Comparison of ENCODE assay signal across 35 cellular contexts in the genomic region with DNA sequence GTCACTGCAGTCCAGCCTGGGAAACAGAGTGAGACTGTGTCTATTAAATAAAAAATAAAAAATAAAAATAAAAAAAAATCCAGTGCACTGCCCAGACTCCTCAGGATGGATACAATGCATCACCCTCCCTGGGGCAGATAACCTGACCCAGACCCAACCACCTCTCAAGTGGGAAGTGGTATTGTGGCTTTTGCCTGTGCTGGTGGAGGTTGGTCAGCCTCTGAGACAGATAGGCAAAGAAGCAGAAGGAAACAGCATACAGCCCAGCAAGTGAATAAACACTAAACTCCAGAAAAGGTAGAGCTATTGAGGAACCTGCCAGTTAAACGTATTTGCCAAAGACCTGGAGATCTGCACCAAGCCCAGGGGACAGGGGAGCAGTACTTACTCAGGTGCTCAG. TPM values are rescaled to one million over a fixed set of nuclear protein-coding genes. Genes with fewer than 3 reads are reported as not detected.
"Had no signal": no experiment of that assay in that cellular context is flagged by ENCODE, and none has a peak within 500 bp of the region (broad histone marks: within the 10 kb centered on the region; RNA-seq: fewer than 3 reads in every experiment).

No MANE protein-coding gene starts in this region.

- FAIRE-seq: astrocyte, keratinocyte had no signal

- H3K4me1 Mint-ChIP-seq: activated T-helper 17 cell treated with anti-CD3 and anti-CD28 coated beads, Interleukin-2, amount 50 U/mL, for 72 hours; stimulated activated memory B cell treated with anti-CD40 and anti-IgM and Interleukin-4, amounts not matched to agents 10 μg/mL and 1 μg/mL and 100 μg/mL, for 72 hours; stimulated activated naive CD8-positive, alpha-beta T cell treated with anti-CD3 and anti-CD28 coated beads, Interleukin-15, amount 100 ng/mL, for 72 hours had no signal

- ATAC-seq: activated T-cell treated with anti-CD3 and anti-CD28 coated beads, Interleukin-2, amount 50 U/mL, for 4 hours; activated T-helper 17 cell treated with anti-CD3 and anti-CD28 coated beads, Interleukin-2, amount 50 U/mL, for 72 hours; gastroesophageal sphincter; left cardiac atrium; left ventricle myocardium superior; mucosa of descending colon; sciatic nerve; stimulated activated memory B cell treated with anti-CD40 and anti-IgM and Interleukin-4, amounts not matched to agents 10 μg/mL and 1 μg/mL and 100 μg/mL, for 72 hours; stimulated activated naive CD8-positive, alpha-beta T cell treated with anti-CD3 and anti-CD28 coated beads, Interleukin-15, amount 100 ng/mL, for 72 hours had no signal

- H3K27ac Mint-ChIP-seq: activated T-helper 17 cell treated with anti-CD3 and anti-CD28 coated beads, Interleukin-2, amount 50 U/mL, for 72 hours; nephron progenitor cell; progenitor cell of endocrine pancreas; stimulated activated memory B cell treated with anti-CD40 and anti-IgM and Interleukin-4, amounts not matched to agents 10 μg/mL and 1 μg/mL and 100 μg/mL, for 72 hours; stimulated activated naive CD8-positive, alpha-beta T cell treated with anti-CD3 and anti-CD28 coated beads, Interleukin-15, amount 100 ng/mL, for 72 hours had no signal

- H3K9me3 Mint-ChIP-seq: activated T-helper 17 cell treated with anti-CD3 and anti-CD28 coated beads, Interleukin-2, amount 50 U/mL, for 72 hours had no signal

- H3K4me3 Mint-ChIP-seq: activated T-cell treated with anti-CD3 and anti-CD28 coated beads, Interleukin-2, amount 50 U/mL, for 4 hours; activated T-helper 17 cell treated with anti-CD3 and anti-CD28 coated beads, Interleukin-2, amount 50 U/mL, for 72 hours; nephron progenitor cell; stimulated activated memory B cell treated with anti-CD40 and anti-IgM and Interleukin-4, amounts not matched to agents 10 μg/mL and 1 μg/mL and 100 μg/mL, for 72 hours; stimulated activated naive CD8-positive, alpha-beta T cell treated with anti-CD3 and anti-CD28 coated beads, Interleukin-15, amount 100 ng/mL, for 72 hours had no signal

- DNase-seq: activated CD4-positive, alpha-beta T cell treated with anti-CD3 and anti-CD28 coated beads for 4 hours; activated CD4-positive, alpha-beta T cell treated with anti-CD3 and anti-CD28 coated beads, Interleukin-2, amount 50 U/mL, for 4 hours; activated CD4-positive, CD25-positive, alpha-beta regulatory T cell; activated gamma-delta T cell treated with Interleukin-2 at 50 U/mL for 16 hours; activated naive CD4-positive, alpha-beta T cell treated with anti-CD3 and anti-CD28 coated beads, Interleukin-2, amount 50 U/mL, for 16 hours; activated T-cell treated with anti-CD3 and anti-CD28 coated beads, Interleukin-2, amount 50 U/mL, for 4 hours; amniotic stem cell; brain microvascular endothelial cell; dorsolateral prefrontal cortex; effector memory CD4-positive, alpha-beta T cell; hippocampal formation; left cardiac atrium; left ventricle myocardium superior; mucosa of descending colon; nephron progenitor cell; ovary; stimulated activated CD4-positive, alpha-beta T cell treated with anti-CD3 and anti-CD28 coated beads, Interleukin-12 subunit alpha, Interleukin-12 subunit beta, amount 100 ng/mL, for 4 hours; stimulated activated CD4-positive, alpha-beta T cell treated with anti-CD3 and anti-CD28 coated beads, Interleukin-4, amount 100 ng/mL, for 1 hour; stimulated activated CD8-positive, alpha-beta memory T cell treated with anti-CD3 and anti-CD28 coated beads, Interleukin-4, amount 100 ng/mL, for 48 hours; stimulated activated naive CD8-positive, alpha-beta T cell treated with anti-CD3 and anti-CD28 coated beads, Interleukin-15, amount 100 ng/mL, for 72 hours; substantia nigra; upper lobe of left lung had no signal

RNA-seq across cellular contexts. Expression of gene HHIPL2, which starts 21.9 kb away (rescaled TPM):
- total RNA-seq: cardiac septum, epithelial cell of proximal tubule, gastroesophageal sphincter, left ventricle myocardium superior, lung microvascular endothelial cell, mesenteric fat pad, myocyte, vagina had no signal
